Comparison of ENCODE assay signal across 17 cellular contexts in genomic region chr1:53073899-53074311, GRCh38. TPM values are rescaled to one million over a fixed set of nuclear protein-coding genes. Genes with fewer than 3 reads are reported as not detected.
DNase-seq lines count a peak whose midpoint lies in the region; ATAC-seq and TF ChIP-seq lines count a peak whose summit lies in the region.
"Had no signal": no experiment of that assay in that cellular context is flagged by ENCODE, and none has a peak within 500 bp of the region (broad histone marks: within the 10 kb centered on the region; RNA-seq: fewer than 3 reads in every experiment).

No MANE protein-coding gene starts in this region.

- 26 to 44% (median 29%) methylated on average over 8 to 9 of the region's 9 CpGs for WGBS in psoas muscle, 3 donors

- TF ChIP-seq CTCF in ascending aorta (IDR thresholded peaks at IDR 0.05) (no peak), left ventricle myocardium inferior (IDR thresholded peaks at IDR 0.05; ENCODE audit: borderline replicate concordance) (no peak), psoas muscle (IDR thresholded peaks at IDR 0.05) (no peak)

- ATAC-seq in psoas muscle (peak in 3 of 4 donors; percentile 30 to 54 (median 35)), HG03520 (IDR thresholded peaks at IDR 0.05; ENCODE audit: unreplicated experiment) (no peak)
- ATAC-seq: left lobe of liver had no signal

- H3K27ac ChIP-seq in ascending aorta (peak overlapping the region in 1 of 2 donors; percentile 2), left ventricle myocardium inferior (replicated peaks) (peak overlapping the region; percentile 69), psoas muscle (no peak overlapping the region)
- H3K27ac ChIP-seq: SK-N-MC had no signal

- DNase-seq in DMS 273 treated with DMSO at 0.1 percent for 48 hours (lab: John Stamatoyannopoulos, UW) (peak; percentile 80), ascending aorta (ENCODE audit: low spot score in 2 of 2) (peak; percentile 8 to 62), left ventricle myocardium inferior (peak; percentile 73), psoas muscle (peak; percentile 59 to 76), superior temporal gyrus (ENCODE audit: extremely low spot score) (no peak), germinal center (ENCODE audit: low spot score) (no peak), NCI-H2107 treated with DMSO at 0.1 percent for 48 hours (lab: John Stamatoyannopoulos, UW; ENCODE audit: unreplicated experiment) (no peak)
- DNase-seq: activated CD4-positive, CD25-positive, alpha-beta regulatory T cell; activated T-cell treated with anti-CD3 and anti-CD28 coated beads for 4 hours; DND-41; NCI-H2029 treated with DMSO at 0.1 percent for 48 hours; NK-92 treated with Interleukin-12 subunit alpha and Interleukin-12 subunit beta, amount 100 ng/mL, for 24 hours; occipital lobe; stimulated activated CD4-positive, alpha-beta T cell treated with anti-CD3 and anti-CD28 coated beads, Interleukin-2, amount 100 ng/mL, for 48 hours had no signal

- peaks cover 0 to 2% of the 10 kb centered on the region in 2 donors for H3K36me3 ChIP-seq in ascending aorta
- no peaks in the 10 kb centered on the region for H3K36me3 ChIP-seq in left ventricle myocardium inferior
- no peaks in the 10 kb centered on the region for H3K36me3 ChIP-seq in psoas muscle (ENCODE audit: insufficient read depth in 1 of 2, low read depth in 1 of 2)

- intact Hi-C loops in ascending aorta (cut with DNase I) (no loop called here), left ventricle myocardium inferior (cut with micrococcal nuclease) (no loop called here), psoas muscle (cut with DNase I) (no loop called here)

- H3K9me3 ChIP-seq in ascending aorta = no peaks in the 10 kb centered on the region
- H3K9me3 ChIP-seq in left ventricle myocardium inferior (replicated peaks) = no peaks in the 10 kb centered on the region
- H3K9me3 ChIP-seq in psoas muscle = no peaks in the 10 kb centered on the region

- H3K4me3 ChIP-seq in ascending aorta = no peak overlapping the region
- H3K4me3 ChIP-seq in left ventricle myocardium inferior = no peak overlapping the region
- no peak overlapping the region for H3K4me3 ChIP-seq in psoas muscle
- H3K4me3 ChIP-seq: SK-N-MC had no signal

- H3K4me1 ChIP-seq in ascending aorta (no peaks in the 10 kb centered on the region), left ventricle myocardium inferior (peaks cover 9% of the 10 kb centered on the region), psoas muscle (no peaks in the 10 kb centered on the region)

- H3K27me3 ChIP-seq in ascending aorta (no peaks in the 10 kb centered on the region), left ventricle myocardium inferior (ENCODE audit: low read depth) (no peaks in the 10 kb centered on the region), psoas muscle (ENCODE audit: insufficient read depth in 3 of 3, low read length in 2 of 3) (no peaks in the 10 kb centered on the region)

RNA-seq across cellular contexts. Expression of gene PODN, which starts 11.9 kb away (rescaled TPM):
- total RNA-seq in ascending aorta (245 TPM), left ventricle myocardium inferior (22.9 TPM), psoas muscle (10 to 100 TPM in 1 of 4 donors, 1 to 10 TPM in 3; 7.2 to 27.1 (median 8.4) TPM)
- 1 to 10 TPM; 3.0 to 5.6 (median 4.7) TPM for polyA plus RNA-seq in psoas muscle

Comparison
In these comparisons a context has a peak if more than half of its experiments do, and no peak if none do; other contexts are left out.
1. DNase-seq: peak in DMS 273 treated with DMSO at 0.1 percent for 48 hours (single experiment), ascending aorta (2 of 2), left ventricle myocardium inferior (single experiment) and psoas muscle (2 of 2); none in superior temporal gyrus (single experiment), germinal center (single experiment) and NCI-H2107 treated with DMSO at 0.1 percent for 48 hours (single experiment).